28 cellular contexts compared by ENCODE assay signal in genomic region chr1:31218705-31219104, GRCh38. TPM values are rescaled to one million over a fixed set of nuclear protein-coding genes. Genes with fewer than 3 reads are reported as not detected.
DNase-seq lines count a peak whose midpoint lies in the region; ATAC-seq and TF ChIP-seq lines count a peak whose summit lies in the region.
"Had no signal": no experiment of that assay in that cellular context is flagged by ENCODE, and none has a peak within 500 bp of the region (broad histone marks: within the 10 kb centered on the region; RNA-seq: fewer than 3 reads in every experiment).

No MANE protein-coding gene starts in this region.

- no peaks in the 10 kb centered on the region for H3K4me1 Mint-ChIP-seq in stimulated activated effector memory CD8-positive, alpha-beta T cell treated with anti-CD3 and anti-CD28 coated beads, Interleukin-12 subunit alpha, Interleukin-12 subunit beta, amount 100 ng/mL, for 72 hours
- H3K4me1 Mint-ChIP-seq: activated CD4-positive, alpha-beta T cell treated with anti-CD3 and anti-CD28 coated beads, Interleukin-2, amount 10 ng/mL, durations not matched to agents 24 days and 14 days; activated CD8-positive, alpha-beta memory T cell treated with anti-CD3 and anti-CD28 coated beads, Interleukin-2, amount 10 ng/mL, durations not matched to agents 7 days and 5 days; activated naive CD4-positive, alpha-beta T cell treated with anti-CD3 and anti-CD28 coated beads, Interleukin-2, amount 10 ng/mL, durations not matched to agents 7 days and 5 days; central memory CD8-positive, alpha-beta T cell; memory B cell; naive B cell; stimulated activated memory B cell treated with anti-CD40 and anti-IgM and Interleukin-4, amounts not matched to agents 10 μg/mL and 1 μg/mL and 100 μg/mL, for 72 hours; T-helper 17 cell had no signal

- peak; percentile 29 for ATAC-seq in stimulated activated effector memory CD8-positive, alpha-beta T cell treated with anti-CD3 and anti-CD28 coated beads, Interleukin-12 subunit alpha, Interleukin-12 subunit beta, amount 100 ng/mL, for 72 hours
- no peak for ATAC-seq in HG02678 (IDR thresholded peaks at IDR 0.05; ENCODE audit: unreplicated experiment)
- ATAC-seq in HG03045 (IDR thresholded peaks at IDR 0.05; ENCODE audit: unreplicated experiment): no peak
- ATAC-seq: activated CD8-positive, alpha-beta memory T cell treated with anti-CD3 and anti-CD28 coated beads, Interleukin-2, amount 10 ng/mL, durations not matched to agents 7 days and 5 days; CD8-positive, alpha-beta T cell; foreskin keratinocyte; HCT116; Panc1; stimulated activated memory B cell treated with anti-CD40 and anti-IgM and Interleukin-4, amounts not matched to agents 10 μg/mL and 1 μg/mL and 100 μg/mL, for 72 hours; T-helper 17 cell had no signal

- CTCF ChIA-PET in OCI-LY7 (lab: Charles Lee; ENCODE audit: unreplicated experiment): interaction anchor here (0.6 kb wide), 1 partner anchor 15 kb away, joined by 4 read pairs; no protein-coding TSS in a partner anchor

- H3K36me3 Mint-ChIP-seq in stimulated activated effector memory CD8-positive, alpha-beta T cell treated with anti-CD3 and anti-CD28 coated beads, Interleukin-12 subunit alpha, Interleukin-12 subunit beta, amount 100 ng/mL, for 72 hours: no peaks in the 10 kb centered on the region
- H3K36me3 Mint-ChIP-seq: activated CD8-positive, alpha-beta memory T cell treated with anti-CD3 and anti-CD28 coated beads, Interleukin-2, amount 10 ng/mL, durations not matched to agents 7 days and 5 days; activated naive CD4-positive, alpha-beta T cell treated with anti-CD3 and anti-CD28 coated beads, Interleukin-2, amount 10 ng/mL, durations not matched to agents 7 days and 5 days; CD8-positive, alpha-beta T cell; memory B cell; naive B cell; stimulated activated memory B cell treated with anti-CD40 and anti-IgM and Interleukin-4, amounts not matched to agents 10 μg/mL and 1 μg/mL and 100 μg/mL, for 72 hours had no signal

- no peaks in the 10 kb centered on the region for H3K27me3 ChIP-seq in WERI-Rb-1 (ENCODE audit: insufficient read depth, low read depth, severe bottlenecking)
- H3K27me3 ChIP-seq: ascending aorta, thyroid gland had no signal

- no TSS peak for BruUV-seq in OCI-LY7 (replicated peaks; lab: Mats Ljungman, UMichigan)

- peak; percentile 18 for DNase-seq in WERI-Rb-1
- peak; percentile 66 for DNase-seq in cerebellum (ENCODE audit: low spot score)
- DNase-seq in middle frontal gyrus (ENCODE audit: extremely low spot score, low spot score): peak; percentile 39
- no peak for DNase-seq in stimulated activated effector memory CD8-positive, alpha-beta T cell treated with anti-CD3 and anti-CD28 coated beads, Interleukin-12 subunit alpha, Interleukin-12 subunit beta, amount 100 ng/mL, for 72 hours (ENCODE audit: low spot score in 2 of 2)
- no peak for DNase-seq in OCI-LY7 (ENCODE audit: low spot score)
- DNase-seq: activated CD4-positive, alpha-beta T cell treated with anti-CD3 and anti-CD28 coated beads, Interleukin-2, amount 10 ng/mL, durations not matched to agents 24 days and 14 days; activated CD8-positive, alpha-beta memory T cell treated with anti-CD3 and anti-CD28 coated beads, Interleukin-2, amount 10 ng/mL, durations not matched to agents 7 days and 5 days; activated naive CD4-positive, alpha-beta T cell treated with anti-CD3 and anti-CD28 coated beads, Interleukin-2, amount 10 ng/mL, durations not matched to agents 7 days and 5 days; CD8-positive, alpha-beta T cell; DMS153; foreskin keratinocyte; GF-D8; naive B cell; NCI-H1105 treated with DMSO at 0.1 percent for 48 hours; NCI-H2081 treated with DMSO at 0.1 percent for 48 hours; NCI-H510A; stimulated activated CD4-positive, alpha-beta T cell treated with anti-CD3 and anti-CD28 coated beads, Interleukin-2, amount 100 ng/mL, for 24 hours; T-helper 17 cell; thyroid gland had no signal

- no peaks in the 10 kb centered on the region for H3K9me2 ChIP-seq in OCI-LY7 (ENCODE audit: insufficient read depth, low read length)

- no peak overlapping the region for H2AFZ ChIP-seq in OCI-LY7 (ENCODE audit: low read length)

- H3K4me2 ChIP-seq in OCI-LY7 (ENCODE audit: low read length): no peak overlapping the region

- no peak overlapping the region for H3K4me3 ChIP-seq in WERI-Rb-1 (ENCODE audit: low read depth, low read length)
- no peak overlapping the region for H3K4me3 ChIP-seq in OCI-LY7 (ENCODE audit: low read depth, low read length, poor library complexity, severe bottlenecking)
- H3K4me3 ChIP-seq: ascending aorta, thyroid gland had no signal

- H3K27ac Mint-ChIP-seq in stimulated activated effector memory CD8-positive, alpha-beta T cell treated with anti-CD3 and anti-CD28 coated beads, Interleukin-12 subunit alpha, Interleukin-12 subunit beta, amount 100 ng/mL, for 72 hours: no peak overlapping the region
- H3K27ac Mint-ChIP-seq: activated CD4-positive, alpha-beta T cell treated with anti-CD3 and anti-CD28 coated beads, Interleukin-2, amount 10 ng/mL, durations not matched to agents 24 days and 14 days; activated CD8-positive, alpha-beta memory T cell treated with anti-CD3 and anti-CD28 coated beads, Interleukin-2, amount 10 ng/mL, durations not matched to agents 7 days and 5 days; activated naive CD4-positive, alpha-beta T cell treated with anti-CD3 and anti-CD28 coated beads, Interleukin-2, amount 10 ng/mL, durations not matched to agents 7 days and 5 days; CD8-positive, alpha-beta T cell; memory B cell; naive B cell; stimulated activated memory B cell treated with anti-CD40 and anti-IgM and Interleukin-4, amounts not matched to agents 10 μg/mL and 1 μg/mL and 100 μg/mL, for 72 hours; T-helper 17 cell had no signal

- no peak overlapping the region for H3K4me3 Mint-ChIP-seq in stimulated activated effector memory CD8-positive, alpha-beta T cell treated with anti-CD3 and anti-CD28 coated beads, Interleukin-12 subunit alpha, Interleukin-12 subunit beta, amount 100 ng/mL, for 72 hours
- H3K4me3 Mint-ChIP-seq: activated CD4-positive, alpha-beta T cell treated with anti-CD3 and anti-CD28 coated beads, Interleukin-2, amount 10 ng/mL, durations not matched to agents 24 days and 14 days; activated CD8-positive, alpha-beta memory T cell treated with anti-CD3 and anti-CD28 coated beads, Interleukin-2, amount 10 ng/mL, durations not matched to agents 7 days and 5 days; activated naive CD4-positive, alpha-beta T cell treated with anti-CD3 and anti-CD28 coated beads, Interleukin-2, amount 10 ng/mL, durations not matched to agents 7 days and 5 days; CD8-positive, alpha-beta T cell; central memory CD8-positive, alpha-beta T cell; memory B cell; naive B cell; stimulated activated memory B cell treated with anti-CD40 and anti-IgM and Interleukin-4, amounts not matched to agents 10 μg/mL and 1 μg/mL and 100 μg/mL, for 72 hours; T-helper 17 cell had no signal

- H3K36me3 ChIP-seq in WERI-Rb-1 (no peaks in the 10 kb centered on the region), OCI-LY7 (ENCODE audit: insufficient read depth, low read length) (no peaks in the 10 kb centered on the region)
- H3K36me3 ChIP-seq: ascending aorta, thyroid gland had no signal

- no peaks in the 10 kb centered on the region for H3K4me1 ChIP-seq in OCI-LY7 (ENCODE audit: insufficient read depth, low read length, poor library complexity, severe bottlenecking)
- H3K4me1 ChIP-seq: ascending aorta had no signal

- POLR2A ChIA-PET in OCI-LY7 (lab: Charles Lee): interaction anchor here (0.6 kb wide), 1 partner anchor 78 kb away, joined by 3 read pairs; the partner anchor contains the start of genes SNRNP40 and ZCCHC17

- intact Hi-C loops in OCI-LY7 (cut with micrococcal nuclease; ENCODE audit: unreplicated experiment): no loop called here

- H3K9me3 Mint-ChIP-seq in stimulated activated effector memory CD8-positive, alpha-beta T cell treated with anti-CD3 and anti-CD28 coated beads, Interleukin-12 subunit alpha, Interleukin-12 subunit beta, amount 100 ng/mL, for 72 hours: no peaks in the 10 kb centered on the region
- H3K9me3 Mint-ChIP-seq: activated CD4-positive, alpha-beta T cell treated with anti-CD3 and anti-CD28 coated beads, Interleukin-2, amount 10 ng/mL, durations not matched to agents 24 days and 14 days; activated naive CD4-positive, alpha-beta T cell treated with anti-CD3 and anti-CD28 coated beads, Interleukin-2, amount 10 ng/mL, durations not matched to agents 7 days and 5 days; central memory CD8-positive, alpha-beta T cell had no signal

- TF ChIP-seq CTCF in WERI-Rb-1 (IDR thresholded peaks at IDR 0.05; ENCODE audit: low read depth, low read length): no peak
- no peak for TF ChIP-seq CTCF in OCI-LY7 (conservative IDR thresholded peaks at IDR 0.05; ENCODE audit: low read length)

- no peaks in the 10 kb centered on the region for H3K79me2 ChIP-seq in OCI-LY7 (ENCODE audit: insufficient read depth, low read depth, low read length)

- H3K27ac ChIP-seq in WERI-Rb-1: no peak overlapping the region
- H3K27ac ChIP-seq in OCI-LY7 (ENCODE audit: low read depth, low read length, poor library complexity, severe bottlenecking): no peak overlapping the region
- H3K27ac ChIP-seq: ascending aorta, foreskin keratinocyte, thyroid gland had no signal

- no peaks in the 10 kb centered on the region for H4K20me1 ChIP-seq in OCI-LY7 (ENCODE audit: insufficient read depth, low read length)

- H3K9me3 ChIP-seq in WERI-Rb-1 (ENCODE audit: severe bottlenecking) (no peaks in the 10 kb centered on the region), OCI-LY7 (ENCODE audit: low read length) (no peaks in the 10 kb centered on the region)
- H3K9me3 ChIP-seq: ascending aorta, thyroid gland had no signal

RNA-seq across cellular contexts. Expression of gene NKAIN1, which starts 21.0 kb away (rescaled TPM):
- 30.8 TPM for total RNA-seq in cerebellum
- total RNA-seq in OCI-LY7 (2014; rRNA removed; shearing (Covaris generic)): not detected in 2 replicates
- not detected in 2 replicates for total RNA-seq in OCI-LY7 (2022)
- total RNA-seq: activated CD4-positive, alpha-beta T cell treated with anti-CD3 and anti-CD28 coated beads, Interleukin-2, amount 10 ng/mL, durations not matched to agents 24 days and 14 days; ascending aorta; CD8-positive, alpha-beta T cell; foreskin keratinocyte; skeletal muscle tissue; T-helper 17 cell; thyroid gland had no signal

Comparison
In these comparisons a context has a peak if more than half of its experiments do, and no peak if none do; other contexts are left out.
1. DNase-seq: peak in WERI-Rb-1 (single experiment), cerebellum (single experiment) and middle frontal gyrus (single experiment); none in stimulated activated effector memory CD8-positive, alpha-beta T cell treated with anti-CD3 and anti-CD28 coated beads, Interleukin-12 subunit alpha, Interleukin-12 subunit beta, amount 100 ng/mL, for 72 hours (0 of 2) and OCI-LY7 (single experiment).
2. RNA of gene NKAIN1, which starts 21.0 kb away (total RNA-seq): 30.8 TPM in cerebellum (single experiment); not detected in OCI-LY7; every median in the first group is over 10 times any median in the second.